ENCODE assay signal across 2 cellular contexts in the genomic region with DNA sequence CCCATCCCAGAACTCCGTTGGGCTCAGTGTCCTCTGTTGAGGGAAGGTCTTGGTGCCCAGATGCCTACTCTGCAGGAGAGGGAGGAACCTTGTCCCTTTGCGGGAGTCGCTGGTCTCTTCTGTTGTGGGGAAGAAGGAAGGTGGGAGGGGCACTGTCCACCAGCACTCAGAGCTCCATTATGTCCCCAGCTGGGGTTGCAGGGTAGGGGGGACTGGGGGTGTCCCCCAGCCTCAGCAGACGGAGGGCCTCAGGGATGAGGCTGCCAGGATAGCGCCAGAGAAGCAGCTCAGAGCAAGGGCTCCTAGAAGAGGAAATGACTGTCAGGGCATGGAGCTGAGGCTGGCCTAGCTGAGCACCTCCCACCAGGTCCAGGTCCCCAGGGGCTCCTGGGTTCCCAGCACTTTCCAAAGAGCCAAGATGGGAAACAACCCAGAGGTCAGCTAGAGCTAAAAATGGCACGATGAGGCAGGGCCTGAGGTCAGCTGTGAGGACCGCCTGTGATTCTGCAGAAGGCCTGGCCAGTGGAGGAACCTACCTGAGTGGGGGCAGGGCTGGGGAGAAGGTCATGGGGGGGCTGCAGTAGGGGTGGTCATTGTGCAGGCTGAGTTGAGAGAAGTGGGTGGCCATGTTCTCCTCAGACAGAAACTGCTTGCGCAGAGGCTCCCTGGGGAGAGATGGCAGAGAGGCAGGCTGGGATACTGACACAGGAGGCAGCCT.
TF ChIP-seq lines count a peak whose summit lies in the region.

No MANE protein-coding gene starts in this region.

TF ChIP-seq in A549, 52 proteins besides CTCF, POLR2A, EP300 and RAD21 (continues in another document):
- TF ChIP-seq ZSCAN20 (CRISPR knock-in tag; IDR thresholded peaks at IDR 0.05), result no peak
- no peak for TF ChIP-seq EHF (CRISPR knock-in tag; IDR thresholded peaks at IDR 0.05)
- TF ChIP-seq, protein P1, sequence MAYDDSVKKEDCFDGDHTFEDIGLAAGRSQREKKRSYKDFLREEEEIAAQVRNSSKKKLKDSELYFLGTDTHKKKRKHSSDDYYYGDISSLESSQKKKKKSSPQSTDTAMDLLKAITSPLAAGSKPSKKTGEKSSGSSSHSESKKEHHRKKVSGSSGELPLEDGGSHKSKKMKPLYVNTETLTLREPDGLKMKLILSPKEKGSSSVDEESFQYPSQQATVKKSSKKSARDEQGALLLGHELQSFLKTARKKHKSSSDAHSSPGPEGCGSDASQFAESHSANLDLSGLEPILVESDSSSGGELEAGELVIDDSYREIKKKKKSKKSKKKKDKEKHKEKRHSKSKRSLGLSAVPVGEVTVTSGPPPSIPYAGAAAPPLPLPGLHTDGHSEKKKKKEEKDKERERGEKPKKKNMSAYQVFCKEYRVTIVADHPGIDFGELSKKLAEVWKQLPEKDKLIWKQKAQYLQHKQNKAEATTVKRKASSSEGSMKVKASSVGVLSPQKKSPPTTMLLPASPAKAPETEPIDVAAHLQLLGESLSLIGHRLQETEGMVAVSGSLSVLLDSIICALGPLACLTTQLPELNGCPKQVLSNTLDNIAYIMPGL (CRISPR knock-in tag; IDR thresholded peaks at IDR 0.05; ENCODE audit: borderline replicate concordance), result 0 out of 2 replicates have a peak, but pooled peaks have one; percentile 35
- TF ChIP-seq FOSL2 (IDR thresholded peaks at IDR 0.05), result no peak
- TF ChIP-seq FOSL2 (CRISPR knock-in tag; IDR thresholded peaks at IDR 0.05), result no peak
- no peak for TF ChIP-seq ZFP36 (IDR thresholded peaks at IDR 0.05; ENCODE audit: borderline replicate concordance, partially characterized antibody)
- no peak for TF ChIP-seq MAFK (IDR thresholded peaks at IDR 0.05; ENCODE audit: partially characterized antibody)
- TF ChIP-seq TP53 (CRISPR knock-in tag; IDR thresholded peaks at IDR 0.05), result peak; percentile 7; the same call in 1 of the 2 replicates
- peak; percentile 42 for TF ChIP-seq PBX3 (IDR thresholded peaks at IDR 0.05)
- no peak for TF ChIP-seq CBX2 (IDR thresholded peaks at IDR 0.05; ENCODE audit: borderline replicate concordance, low read depth)
- no peak for TF ChIP-seq NR3C1 (IDR thresholded peaks at IDR 0.05)
- no peak for TF ChIP-seq KDM1A (IDR thresholded peaks at IDR 0.05; ENCODE audit: low read depth)
- TF ChIP-seq HOXB5 (CRISPR knock-in tag; IDR thresholded peaks at IDR 0.05), result no peak
- TF ChIP-seq KDM5A (IDR thresholded peaks at IDR 0.05), result no peak
- TF ChIP-seq RFX5 (IDR thresholded peaks at IDR 0.05), result no peak
- TF ChIP-seq SMC3 (IDR thresholded peaks at IDR 0.05), result no peak
- no peak for TF ChIP-seq CBX8 (IDR thresholded peaks at IDR 0.05)
- no peak for TF ChIP-seq CHD2 (IDR thresholded peaks at IDR 0.05; ENCODE audit: low read length, partially characterized antibody)
- no peak for TF ChIP-seq MYC (IDR thresholded peaks at IDR 0.05; ENCODE audit: borderline replicate concordance, low read length)
- TF ChIP-seq ATOH8 (CRISPR knock-in tag; IDR thresholded peaks at IDR 0.05; ENCODE audit: low read depth), result 0 out of 2 replicates have a peak, but pooled peaks have one; percentile 41
- TF ChIP-seq POLR2AphosphoS2 (conservative IDR thresholded peaks at IDR 0.05; ENCODE audit: low read length), result peak; percentile 20; the same call in 1 of the 2 replicates
- TF ChIP-seq GATA3 (IDR thresholded peaks at IDR 0.05; ENCODE audit: borderline replicate concordance), result no peak
- TF ChIP-seq TFCP2L1 (CRISPR knock-in tag; IDR thresholded peaks at IDR 0.05), result peak; percentile 7
- TF ChIP-seq, protein P2, sequence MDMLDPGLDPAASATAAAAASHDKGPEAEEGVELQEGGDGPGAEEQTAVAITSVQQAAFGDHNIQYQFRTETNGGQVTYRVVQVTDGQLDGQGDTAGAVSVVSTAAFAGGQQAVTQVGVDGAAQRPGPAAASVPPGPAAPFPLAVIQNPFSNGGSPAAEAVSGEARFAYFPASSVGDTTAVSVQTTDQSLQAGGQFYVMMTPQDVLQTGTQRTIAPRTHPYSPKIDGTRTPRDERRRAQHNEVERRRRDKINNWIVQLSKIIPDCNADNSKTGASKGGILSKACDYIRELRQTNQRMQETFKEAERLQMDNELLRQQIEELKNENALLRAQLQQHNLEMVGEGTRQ (IDR thresholded peaks at IDR 0.05), result no peak
- TF ChIP-seq RNF2 (IDR thresholded peaks at IDR 0.05; ENCODE audit: borderline replicate concordance, low read depth), result no peak
- no peak; the same call in 1 of the 2 replicates for TF ChIP-seq HOXA7 (CRISPR knock-in tag; IDR thresholded peaks at IDR 0.05)
- 0 out of 2 replicates have a peak, but pooled peaks have one; percentile 25 for TF ChIP-seq RARB (CRISPR knock-in tag; IDR thresholded peaks at IDR 0.05)
- TF ChIP-seq PHF8 (IDR thresholded peaks at IDR 0.05; ENCODE audit: borderline replicate concordance, low read depth), result no peak
- TF ChIP-seq JUNB (IDR thresholded peaks at IDR 0.05), result no peak
- no peak for TF ChIP-seq NFE2L2 (conservative IDR thresholded peaks at IDR 0.05; ENCODE audit: low read length)
- TF ChIP-seq HDAC2 (IDR thresholded peaks at IDR 0.05), result no peak
- TF ChIP-seq SREBF2 (IDR thresholded peaks at IDR 0.05), result no peak
- TF ChIP-seq FOSB (CRISPR knock-in tag; IDR thresholded peaks at IDR 0.05), result 0 out of 2 replicates have a peak, but pooled peaks have one; percentile 75
- TF ChIP-seq BHLHE40 (IDR thresholded peaks at IDR 0.05; ENCODE audit: low read depth, low read length), result no peak
- TF ChIP-seq ZC3H11A (IDR thresholded peaks at IDR 0.05), result no peak
- TF ChIP-seq MAX (IDR thresholded peaks at IDR 0.05), result no peak

TF ChIP-seq in HEK293, 187 proteins besides CTCF, POLR2A, EP300 and RAD21:
- TF ChIP-seq BCL11A (tag by site-specific recombination; IDR thresholded peaks at IDR 0.05; ENCODE audit: low read depth) (peak; percentile 52; the same call in 1 of the 2 replicates), ZFP37 (tag by site-specific recombination; IDR thresholded peaks at IDR 0.05) (peak; percentile 41; the same call in 1 of the 2 replicates), ZBTB6 (tag by site-specific recombination; IDR thresholded peaks at IDR 0.05) (no peak), GLIS2 (tag by site-specific recombination; IDR thresholded peaks at IDR 0.05) (peak; percentile 71), ZBTB17 (tag by site-specific recombination; IDR thresholded peaks at IDR 0.05) (0 out of 2 replicates have a peak, but pooled peaks have one; percentile 0), SP2 (tag by site-specific recombination; IDR thresholded peaks at IDR 0.05) (peak; percentile 33; the same call in 1 of the 2 replicates), ZXDB (tag by site-specific recombination; IDR thresholded peaks at IDR 0.05) (peak; percentile 12; the same call in 1 of the 2 replicates), PATZ1 (tag by site-specific recombination; IDR thresholded peaks at IDR 0.05) (0 out of 2 replicates have a peak, but pooled peaks have one; percentile 32), ZNF624 (tag by site-specific recombination; IDR thresholded peaks at IDR 0.05) (no peak), ZNF76 (tag by site-specific recombination; IDR thresholded peaks at IDR 0.05; ENCODE audit: borderline replicate concordance, low read depth) (peak; percentile 91; the same call in 1 of the 2 replicates), ZIC2 (tag by site-specific recombination; IDR thresholded peaks at IDR 0.05) (peak; percentile 23), ZNF362 (tag by site-specific recombination; IDR thresholded peaks at IDR 0.05) (no peak), GLIS1 (tag by site-specific recombination; IDR thresholded peaks at IDR 0.05) (peak; percentile 80), ZNF585B (tag by site-specific recombination; IDR thresholded peaks at IDR 0.05) (no peak), SCRT2 (tag by site-specific recombination; IDR thresholded peaks at IDR 0.05) (no peak)
- TF ChIP-seq, protein P3, sequence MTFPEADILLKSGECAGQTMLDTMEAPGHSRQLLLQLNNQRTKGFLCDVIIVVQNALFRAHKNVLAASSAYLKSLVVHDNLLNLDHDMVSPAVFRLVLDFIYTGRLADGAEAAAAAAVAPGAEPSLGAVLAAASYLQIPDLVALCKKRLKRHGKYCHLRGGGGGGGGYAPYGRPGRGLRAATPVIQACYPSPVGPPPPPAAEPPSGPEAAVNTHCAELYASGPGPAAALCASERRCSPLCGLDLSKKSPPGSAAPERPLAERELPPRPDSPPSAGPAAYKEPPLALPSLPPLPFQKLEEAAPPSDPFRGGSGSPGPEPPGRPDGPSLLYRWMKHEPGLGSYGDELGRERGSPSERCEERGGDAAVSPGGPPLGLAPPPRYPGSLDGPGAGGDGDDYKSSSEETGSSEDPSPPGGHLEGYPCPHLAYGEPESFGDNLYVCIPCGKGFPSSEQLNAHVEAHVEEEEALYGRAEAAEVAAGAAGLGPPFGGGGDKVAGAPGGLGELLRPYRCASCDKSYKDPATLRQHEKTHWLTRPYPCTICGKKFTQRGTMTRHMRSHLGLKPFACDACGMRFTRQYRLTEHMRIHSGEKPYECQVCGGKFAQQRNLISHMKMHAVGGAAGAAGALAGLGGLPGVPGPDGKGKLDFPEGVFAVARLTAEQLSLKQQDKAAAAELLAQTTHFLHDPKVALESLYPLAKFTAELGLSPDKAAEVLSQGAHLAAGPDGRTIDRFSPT (tag by site-specific recombination; IDR thresholded peaks at IDR 0.05), result 0 out of 2 replicates have a peak, but pooled peaks have one; percentile 68
